Comparison of ENCODE assay signal across 9 cellular contexts in genomic region chr5:168317521-168318147, GRCh38. TPM values are rescaled to one million over a fixed set of nuclear protein-coding genes. Genes with fewer than 3 reads are reported as not detected.
DNase-seq lines count a peak whose midpoint lies in the region; ATAC-seq and TF ChIP-seq lines count a peak whose summit lies in the region.
"Had no signal": no experiment of that assay in that cellular context is flagged by ENCODE, and none has a peak within 500 bp of the region (broad histone marks: within the 10 kb centered on the region; RNA-seq: fewer than 3 reads in every experiment).

No MANE protein-coding gene starts in this region.

- POLR2A ChIA-PET in Panc1 (lab: Charles Lee) = no interaction called here

- H3K9me3 ChIP-seq in Panc1 (ENCODE audit: control insufficient read depth, insufficient read depth, low read depth, low read length) = no peaks in the 10 kb centered on the region

- H3K27ac ChIP-seq in Panc1 (ENCODE audit: low read length) = peak overlapping the region; percentile 19; the same call in 1 of the 2 replicates
- H3K27ac ChIP-seq: BLaER1 treated with 17β-estradiol and CSF1 and Interleukin-3, amounts not matched to agents 10 nM and 100 nM had no signal

- no TSS peak for BruUV-seq in Panc1 (replicated peaks; lab: Mats Ljungman, UMichigan)

- no peaks in the 10 kb centered on the region for H3K27me3 ChIP-seq in Panc1 (ENCODE audit: control insufficient read depth, insufficient read depth, low read length)
- H3K27me3 ChIP-seq: BLaER1 treated with 17β-estradiol and CSF1 and Interleukin-3, amounts not matched to agents 10 nM and 100 nM had no signal

- peaks cover 28% of the 10 kb centered on the region for H3K4me1 ChIP-seq in Panc1 (ENCODE audit: control insufficient read depth, insufficient read depth, low read length)

- H3K4me3 ChIP-seq in Panc1 (ENCODE audit: low read depth in 2 of 2, low read length in 2 of 2) (no peak overlapping the region), fibroblast of pulmonary artery (replicated peaks; ENCODE audit: low read depth, low read length) (no peak overlapping the region), retinal pigment epithelial cell (ENCODE audit: low read length) (no peak overlapping the region)
- H3K4me3 ChIP-seq: BLaER1 treated with 17β-estradiol and CSF1 and Interleukin-3, amounts not matched to agents 10 nM and 100 nM had no signal

- in situ Hi-C loops in Panc1 (cut with HindIII; ENCODE audit: low pct_unique_long_range_greater_than_20kb, low sequenced_read_pairs) = no loop called here

- intact Hi-C loops in Panc1 (cut with micrococcal nuclease; ENCODE audit: unreplicated experiment) = no loop called here

- peak; percentile 50 for ATAC-seq in Panc1
- ATAC-seq in GM19023 (IDR thresholded peaks at IDR 0.05; ENCODE audit: unreplicated experiment) = no peak

- peak; percentile 2 for DNase-seq in NCI-H2107 (lab: John Stamatoyannopoulos, UW)
- no peak for DNase-seq in NCI-H2107 treated with DMSO at 0.1 percent for 48 hours (lab: John Stamatoyannopoulos, UW; ENCODE audit: unreplicated experiment)
- DNase-seq in Panc1 (ENCODE audit: low read depth, low spot score) = peak; percentile 53
- DNase-seq in fibroblast of pulmonary artery (ENCODE audit: low read depth) = peak; percentile 98
- peak; percentile 98 for DNase-seq in retinal pigment epithelial cell (ENCODE audit: low read depth)
- DNase-seq in stimulated activated naive CD4-positive, alpha-beta T cell treated with Interleukin-2 at 50 U/mL for 16 hours (lab: John Stamatoyannopoulos, UW) = no peak
- DNase-seq in NCI-H1694 (lab: John Stamatoyannopoulos, UW) = no peak

- CTCF ChIA-PET in Panc1 (lab: Charles Lee) = no interaction called here

- no peak for TF ChIP-seq CTCF in Panc1 (IDR thresholded peaks at IDR 0.05)
- TF ChIP-seq CTCF in fibroblast of pulmonary artery (IDR thresholded peaks at IDR 0.05; ENCODE audit: low read length, missing control alignments) = no peak
- no peak for TF ChIP-seq CTCF in retinal pigment epithelial cell (conservative IDR thresholded peaks at IDR 0.05; ENCODE audit: low read depth, low read length)

- H3K36me3 ChIP-seq in Panc1 (ENCODE audit: control insufficient read depth, insufficient read depth, low read length) = no peaks in the 10 kb centered on the region
- H3K36me3 ChIP-seq: BLaER1 treated with 17β-estradiol and CSF1 and Interleukin-3, amounts not matched to agents 10 nM and 100 nM had no signal

RNA-seq across cellular contexts. Expression of gene WWC1, which starts 26.2 kb away (rescaled TPM):
- total RNA-seq in Panc1 (2021; ENCODE audit: unreplicated experiment) = 29.4 TPM
- polyA plus RNA-seq in Panc1 (2012; ENCODE audit: insufficient read length) = 21.0 TPM

Comparison
In these comparisons a context has a peak if more than half of its experiments do, and no peak if none do; other contexts are left out.
1. DNase-seq: peak in NCI-H2107 (single experiment), Panc1 (single experiment), fibroblast of pulmonary artery (single experiment) and retinal pigment epithelial cell (single experiment); none in NCI-H2107 treated with DMSO at 0.1 percent for 48 hours (single experiment), stimulated activated naive CD4-positive, alpha-beta T cell treated with Interleukin-2 at 50 U/mL for 16 hours (single experiment) and NCI-H1694 (single experiment).